Comparison of ENCODE assay signal across 1 cellular context in the genomic region with DNA sequence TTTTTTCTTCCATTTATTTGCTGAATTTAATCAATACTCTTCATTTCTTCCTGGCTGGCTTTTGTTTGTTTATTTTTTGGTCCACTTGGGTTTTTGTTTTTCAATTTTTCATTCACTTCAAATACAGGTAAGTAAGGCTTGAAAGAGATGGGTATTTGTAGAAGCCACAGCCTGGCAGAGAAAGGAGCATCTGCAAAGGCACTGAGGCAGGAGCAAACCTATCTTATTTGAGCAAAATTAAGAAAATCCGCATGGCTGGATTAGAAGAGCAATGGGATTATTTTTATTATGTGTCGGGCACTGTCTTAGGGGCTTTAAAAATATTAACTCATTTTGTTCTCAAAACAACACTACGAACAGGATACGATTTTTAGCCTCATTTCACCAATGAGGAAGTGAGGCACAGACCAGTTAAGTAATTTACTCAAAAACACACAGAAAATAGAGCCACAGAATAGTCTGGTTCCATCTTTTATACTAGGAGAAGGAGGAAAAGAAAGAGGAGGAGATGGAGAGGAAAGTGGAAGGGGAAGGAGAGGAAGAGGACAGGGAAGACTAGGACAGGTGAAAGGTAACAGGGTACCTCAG.
TF ChIP-seq lines count a peak whose summit lies in the region.

No MANE protein-coding gene starts in this region.

TF ChIP-seq in K562, 482 proteins besides CTCF, POLR2A, EP300 and RAD21:
- TF ChIP-seq BCOR (IDR thresholded peaks at IDR 0.05) (peak; percentile 17; the same call in 1 of the 2 replicates), RBM25 (IDR thresholded peaks at IDR 0.05; ENCODE audit: low read depth, low read length, severe bottlenecking) (peak; percentile 66), KDM1A (IDR thresholded peaks at IDR 0.05) (0 out of 4 replicates have a peak, but pooled peaks have one; percentile 6 to 37)
- TF ChIP-seq, protein P1, sequence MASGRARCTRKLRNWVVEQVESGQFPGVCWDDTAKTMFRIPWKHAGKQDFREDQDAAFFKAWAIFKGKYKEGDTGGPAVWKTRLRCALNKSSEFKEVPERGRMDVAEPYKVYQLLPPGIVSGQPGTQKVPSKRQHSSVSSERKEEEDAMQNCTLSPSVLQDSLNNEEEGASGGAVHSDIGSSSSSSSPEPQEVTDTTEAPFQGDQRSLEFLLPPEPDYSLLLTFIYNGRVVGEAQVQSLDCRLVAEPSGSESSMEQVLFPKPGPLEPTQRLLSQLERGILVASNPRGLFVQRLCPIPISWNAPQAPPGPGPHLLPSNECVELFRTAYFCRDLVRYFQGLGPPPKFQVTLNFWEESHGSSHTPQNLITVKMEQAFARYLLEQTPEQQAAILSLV (tag; IDR thresholded peaks at IDR 0.05), result no peak
